In genomic region chr15:22786868-22787698, GRCh38 we compare ENCODE assay signal across 8 cellular contexts. TPM values are rescaled to one million over a fixed set of nuclear protein-coding genes. Genes with fewer than 3 reads are reported as not detected.
DNase-seq lines count a peak whose midpoint lies in the region; ATAC-seq and TF ChIP-seq lines count a peak whose summit lies in the region.

No MANE protein-coding gene starts in this region.

- H3K27me3 ChIP-seq in BE2C (no peaks in the 10 kb centered on the region), dorsolateral prefrontal cortex (no peaks in the 10 kb centered on the region), lower lobe of right lung (ENCODE audit: low read depth) (no peaks in the 10 kb centered on the region), subcutaneous abdominal adipose tissue (ENCODE audit: control insufficient read depth in 5 of 5, insufficient read depth in 4 of 5, low read length in 5 of 5) (no peaks in the 10 kb centered on the region)

- H3K9ac ChIP-seq in subcutaneous abdominal adipose tissue (ENCODE audit: low read length in 5 of 5), result peak overlapping the region in 4 of 5 donors; percentile 8 to 65 (median 64)

- H3K27me3 Mint-ChIP-seq in T-helper 1 cell treated with Interleukin-12 subunit alpha and Interleukin-12 subunit beta and Interleukin-4 antibody, amounts not matched to agents 30 μg/mL and 1 μg/mL, for 36 hours (ENCODE audit: low read depth), result peaks cover 8% of the 10 kb centered on the region

- ATAC-seq in GM19025 (IDR thresholded peaks at IDR 0.05; ENCODE audit: low read depth, unreplicated experiment) (peak; percentile 24), HG03159 (IDR thresholded peaks at IDR 0.05; ENCODE audit: unreplicated experiment) (peak; percentile 32), lower lobe of right lung (peak; percentile 40 to 49)

- H3K4me1 Mint-ChIP-seq in T-helper 1 cell treated with Interleukin-12 subunit alpha and Interleukin-12 subunit beta and Interleukin-4 antibody, amounts not matched to agents 30 μg/mL and 1 μg/mL, for 36 hours (ENCODE audit: low read depth), result peaks cover 5% of the 10 kb centered on the region

- peak overlapping the region; percentile 71 for H3K4me3 ChIP-seq in BE2C (ENCODE audit: low read depth, low read length)
- peak overlapping the region; percentile 59 to 97 (median 84) for H3K4me3 ChIP-seq in dorsolateral prefrontal cortex
- H3K4me3 ChIP-seq in lower lobe of right lung, result peak overlapping the region; percentile 82
- peak overlapping the region; percentile 22 to 79 (median 66) for H3K4me3 ChIP-seq in subcutaneous abdominal adipose tissue (ENCODE audit: low read depth in 1 of 5, low read length in 5 of 5)

- H3K36me3 ChIP-seq in BE2C (no peaks in the 10 kb centered on the region), lower lobe of right lung (no peaks in the 10 kb centered on the region), subcutaneous abdominal adipose tissue (ENCODE audit: control insufficient read depth in 5 of 5, insufficient read depth in 5 of 5, low read length in 5 of 5) (no peaks in the 10 kb centered on the region)

- H3K4me1 ChIP-seq in BE2C (no peaks in the 10 kb centered on the region), lower lobe of right lung (peaks cover 17% of the 10 kb centered on the region), subcutaneous abdominal adipose tissue (ENCODE audit: control insufficient read depth in 5 of 5, insufficient read depth in 5 of 5, low read length in 5 of 5) (peaks cover 0 to 12% (median 8%) of the 10 kb centered on the region in 5 donors)

- TF ChIP-seq CTCF in BE2C (IDR thresholded peaks at IDR 0.05; ENCODE audit: low read depth, low read length) (no peak), dorsolateral prefrontal cortex (IDR thresholded peaks at IDR 0.05 in 54 of 56, conservative IDR thresholded peaks at IDR 0.05 in 2 of 56; ENCODE audit: low read depth in 1 of 56, partially characterized antibody in 56 of 56) (no peak), lower lobe of right lung (IDR thresholded peaks at IDR 0.05) (no peak)

- H3K9me3 ChIP-seq in BE2C (no peaks in the 10 kb centered on the region), lower lobe of right lung (peaks cover 10% of the 10 kb centered on the region), subcutaneous abdominal adipose tissue (ENCODE audit: control insufficient read depth in 5 of 5, low read length in 5 of 5) (peaks cover 0 to 10% (median 9%) of the 10 kb centered on the region in 5 donors)

- H3K27ac Mint-ChIP-seq in T-helper 1 cell treated with Interleukin-12 subunit alpha and Interleukin-12 subunit beta and Interleukin-4 antibody, amounts not matched to agents 30 μg/mL and 1 μg/mL, for 36 hours, result no peak overlapping the region

- H3K27ac ChIP-seq in dorsolateral prefrontal cortex, result peak overlapping the region; percentile 33 to 99 (median 90)
- H3K27ac ChIP-seq in lower lobe of right lung, result peak overlapping the region; percentile 93
- peak overlapping the region; percentile 23 for H3K27ac ChIP-seq in subcutaneous abdominal adipose tissue (ENCODE audit: low read depth, low read length)

- peaks cover 5% of the 10 kb centered on the region for H3K9me3 Mint-ChIP-seq in T-helper 1 cell treated with Interleukin-12 subunit alpha and Interleukin-12 subunit beta and Interleukin-4 antibody, amounts not matched to agents 30 μg/mL and 1 μg/mL, for 36 hours

- intact Hi-C loops in dorsolateral prefrontal cortex (cut with DNase I) (loop anchor here (1.0 to 2.0 kb wide), 2 partner anchors 24 to 51 kb away; partner anchors contain the start of gene NIPA2 (in 2 of the 2)), lower lobe of right lung (cut with DNase I) (no loop called here)

- DNase-seq in BE2C (peak; percentile 34), dorsolateral prefrontal cortex (peak in 4 of 10 donors; percentile 24 to 63 (median 44)), lower lobe of right lung (no peak), AML-193 (lab: John Stamatoyannopoulos, UW) (no peak)

- peak overlapping the region; percentile 76 for H3K4me3 Mint-ChIP-seq in T-helper 1 cell treated with Interleukin-12 subunit alpha and Interleukin-12 subunit beta and Interleukin-4 antibody, amounts not matched to agents 30 μg/mL and 1 μg/mL, for 36 hours

- H3K36me3 Mint-ChIP-seq in T-helper 1 cell treated with Interleukin-12 subunit alpha and Interleukin-12 subunit beta and Interleukin-4 antibody, amounts not matched to agents 30 μg/mL and 1 μg/mL, for 36 hours (ENCODE audit: low read depth), result peaks cover 11% of the 10 kb centered on the region

RNA-seq across cellular contexts. Expression of gene NIPA1, which starts 0.6 kb away (rescaled TPM):
- polyA plus RNA-seq in BE2C (2012; ENCODE audit: insufficient read depth, insufficient read length, low read depth), result 32.6 TPM
- total RNA-seq in dorsolateral prefrontal cortex, result 100 to 1,000 TPM in 1 of 120 experiments, 10 to 100 TPM in 119; 24.0 to 114 (median 62.6) TPM
- total RNA-seq in lower lobe of right lung, result 15.2 TPM

RNA-seq across cellular contexts. Expression of gene NIPA2, which starts 51.4 kb away (rescaled TPM):
- polyA plus RNA-seq in BE2C (2012; ENCODE audit: insufficient read depth, insufficient read length, low read depth), result 127 TPM
- total RNA-seq in dorsolateral prefrontal cortex, result 10 to 100 TPM; 18.5 to 49.2 (median 35.5) TPM
- total RNA-seq in lower lobe of right lung, result 43.6 TPM

Comparison
In these comparisons a context has a peak if more than half of its experiments do, and no peak if none do; other contexts are left out.
1. H3K27ac ChIP-seq: peak in every context shown above with its lines; median percentile 93 in lower lobe of right lung; 90 in dorsolateral prefrontal cortex; 23 in subcutaneous abdominal adipose tissue.